Comparison of ENCODE assay signal across 1 cellular context in the genomic region with DNA sequence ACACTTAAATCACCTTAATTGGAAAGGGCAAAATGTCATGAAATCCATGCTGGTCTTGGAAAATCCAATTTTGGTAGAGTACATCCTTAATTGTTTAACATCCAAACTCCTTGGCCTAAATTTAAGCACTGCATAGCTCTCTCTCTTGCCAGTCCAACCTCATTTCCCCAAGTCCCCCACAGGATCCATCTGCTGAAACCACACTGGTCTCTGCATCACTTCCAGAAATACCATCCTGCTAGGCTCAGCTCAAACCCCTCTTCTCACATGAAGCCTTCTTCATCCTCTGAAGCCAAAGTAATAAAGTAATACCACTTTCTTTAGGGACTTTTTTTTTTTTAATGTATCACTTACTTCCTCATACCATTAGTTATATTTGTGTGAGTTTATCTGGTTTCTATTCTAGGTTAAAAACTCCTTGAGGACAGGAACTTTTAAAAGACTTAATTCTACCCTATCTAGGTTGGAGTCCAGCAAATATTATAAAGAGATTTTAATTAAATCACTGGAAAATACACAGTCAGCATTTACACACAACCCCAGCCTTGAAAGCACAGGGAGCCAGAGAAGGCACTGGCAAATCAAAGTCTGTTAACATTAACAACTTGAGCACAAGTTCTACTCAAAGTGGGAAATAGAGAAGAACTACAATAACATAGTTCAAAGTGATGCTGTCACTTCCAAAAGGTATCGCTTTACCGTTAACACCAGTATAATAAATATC.
TF ChIP-seq lines count a peak whose summit lies in the region.

No MANE protein-coding gene starts in this region.

TF ChIP-seq in IMR-90, 13 proteins besides CTCF, POLR2A, EP300 and RAD21:
- TF ChIP-seq FOS (IDR thresholded peaks at IDR 0.05; ENCODE audit: low read depth, low read length) (no peak), MAFK (IDR thresholded peaks at IDR 0.05; ENCODE audit: low read depth, low read length) (peak; percentile 77)
